In genomic region chr12:124286946-124287345, GRCh38 we compare ENCODE assay signal across 15 cellular contexts. TPM values are rescaled to one million over a fixed set of nuclear protein-coding genes. Genes with fewer than 3 reads are reported as not detected.
"Had no signal": no experiment of that assay in that cellular context is flagged by ENCODE, and none has a peak within 500 bp of the region (broad histone marks: within the 10 kb centered on the region; RNA-seq: fewer than 3 reads in every experiment).

No MANE protein-coding gene starts in this region.

- DNase-seq: KBM-7, NCI-H1417 treated with DMSO at 0.1 percent for 48 hours, NCI-H1694 treated with DMSO at 0.1 percent for 48 hours, NCI-H1930, NCI-H2107, NCI-H2227 treated with DMSO at 0.1 percent for 48 hours, NCI-H524, NCI-H774, T-helper 1 cell had no signal

- ATAC-seq: SK-N-SH treated with all-trans-retinoic acid at 6 μM for 48 hours had no signal

- FAIRE-seq: RCC 7860 had no signal

RNA-seq across cellular contexts. Expression of gene RFLNA, which starts 7.9 kb away (rescaled TPM):
- total RNA-seq: HT1080, MCF 10A, NCI-H460 had no signal
- polyA plus RNA-seq: IgD-negative memory B cell had no signal
